ENCODE assay signal across 27 cellular contexts in genomic region chr13:95749545-95749944, GRCh38.
"Had no signal": no experiment of that assay in that cellular context is flagged by ENCODE, and none has a peak within 500 bp of the region (broad histone marks: within the 10 kb centered on the region; RNA-seq: fewer than 3 reads in every experiment).

No MANE protein-coding gene starts in this region.

- H3K27ac Mint-ChIP-seq: activated B cell treated with CpG ODN at 0.5 μM for 24 hours; activated CD4-positive, alpha-beta T cell treated with anti-CD3 and anti-CD28 coated beads, Interleukin-2, amount 10 ng/mL, durations not matched to agents 24 days and 14 days; activated CD8-positive, alpha-beta memory T cell treated with anti-CD3 and anti-CD28 coated beads, Interleukin-2, amount 10 ng/mL, durations not matched to agents 7 days and 5 days; activated naive CD4-positive, alpha-beta T cell treated with anti-CD3 and anti-CD28 coated beads, Interleukin-2, amount 50 U/mL, for 72 hours; activated naive CD8-positive, alpha-beta T cell treated with anti-CD3 and anti-CD28 coated beads, Interleukin-2, amount 50 U/mL, for 24 hours; activated T-cell treated with anti-CD3 and anti-CD28 coated beads, Interleukin-2, amount 50 U/mL, for 24 hours; activated T-helper 1 cell treated with anti-CD3 and anti-CD28 coated beads, Interleukin-12 subunit alpha, Interleukin-12 subunit beta, Interleukin-2, Interleukin-4 antibody, amounts not matched to agents 30 ng/mL and 10 ng/mL and 1 ng/mL, durations not matched to agents 14 hours and 24 hours and 36 hours; T-helper 17 cell had no signal

- H3K36me3 ChIP-seq: ascending aorta had no signal

- FAIRE-seq: bronchial epithelial cell, K562, RCC 7860 had no signal

- H3K4me3 Mint-ChIP-seq: activated B cell treated with CpG ODN at 0.5 μM for 24 hours; activated CD4-positive, alpha-beta T cell treated with anti-CD3 and anti-CD28 coated beads, Interleukin-2, amount 10 ng/mL, durations not matched to agents 24 days and 14 days; activated CD8-positive, alpha-beta memory T cell treated with anti-CD3 and anti-CD28 coated beads, Interleukin-2, amount 10 ng/mL, durations not matched to agents 7 days and 5 days; activated naive CD8-positive, alpha-beta T cell treated with anti-CD3 and anti-CD28 coated beads, Interleukin-2, amount 50 U/mL, for 24 hours; activated T-cell treated with anti-CD3 and anti-CD28 coated beads, Interleukin-2, amount 50 U/mL, for 24 hours; activated T-helper 1 cell treated with anti-CD3 and anti-CD28 coated beads, Interleukin-12 subunit alpha, Interleukin-12 subunit beta, Interleukin-2, Interleukin-4 antibody, amounts not matched to agents 30 ng/mL and 10 ng/mL and 1 ng/mL, durations not matched to agents 14 hours and 24 hours and 36 hours; T-helper 17 cell had no signal

- ATAC-seq: activated CD8-positive, alpha-beta memory T cell treated with anti-CD3 and anti-CD28 coated beads, Interleukin-2, amount 10 ng/mL, durations not matched to agents 7 days and 5 days; activated naive CD4-positive, alpha-beta T cell treated with anti-CD3 and anti-CD28 coated beads, Interleukin-2, amount 50 U/mL, for 72 hours; activated naive CD8-positive, alpha-beta T cell treated with anti-CD3 and anti-CD28 coated beads, Interleukin-2, amount 50 U/mL, for 24 hours; body of pancreas; K562; PC-3; T-helper 17 cell had no signal

- H3K9me3 Mint-ChIP-seq: activated B cell treated with CpG ODN at 0.5 μM for 24 hours; activated T-cell treated with anti-CD3 and anti-CD28 coated beads, Interleukin-2, amount 50 U/mL, for 24 hours; activated T-helper 1 cell treated with anti-CD3 and anti-CD28 coated beads, Interleukin-12 subunit alpha, Interleukin-12 subunit beta, Interleukin-2, Interleukin-4 antibody, amounts not matched to agents 30 ng/mL and 10 ng/mL and 1 ng/mL, durations not matched to agents 14 hours and 24 hours and 36 hours had no signal

- H3K27ac ChIP-seq: ascending aorta, body of pancreas had no signal

- H3K4me1 Mint-ChIP-seq: activated B cell treated with CpG ODN at 0.5 μM for 24 hours; activated CD4-positive, alpha-beta T cell treated with anti-CD3 and anti-CD28 coated beads, Interleukin-2, amount 10 ng/mL, durations not matched to agents 24 days and 14 days; activated CD8-positive, alpha-beta memory T cell treated with anti-CD3 and anti-CD28 coated beads, Interleukin-2, amount 10 ng/mL, durations not matched to agents 7 days and 5 days had no signal

- DNase-seq: activated B cell treated with CpG ODN at 0.5 μM for 24 hours; activated CD4-positive, alpha-beta T cell treated with anti-CD3 and anti-CD28 coated beads for 1 hour; activated CD4-positive, alpha-beta T cell treated with anti-CD3 and anti-CD28 coated beads, Interleukin-2, amount 10 ng/mL, durations not matched to agents 24 days and 14 days; activated CD4-positive, alpha-beta T cell treated with anti-CD3 and anti-CD28 coated beads, Interleukin-2, amount 50 U/mL, for 48 hours; activated CD8-positive, alpha-beta memory T cell treated with anti-CD3 and anti-CD28 coated beads, Interleukin-2, amount 10 ng/mL, durations not matched to agents 7 days and 5 days; activated effector memory CD4-positive, alpha-beta T cell treated with anti-CD3 and anti-CD28 coated beads, Interleukin-2, amount 50 U/mL, for 16 hours; activated naive CD4-positive, alpha-beta T cell treated with Interleukin-2 at 50 U/mL for 16 hours; activated naive CD8-positive, alpha-beta T cell treated with anti-CD3 and anti-CD28 coated beads, Interleukin-2, amount 50 U/mL, for 24 hours; activated T-cell treated with anti-CD3 and anti-CD28 coated beads, Interleukin-2, amount 50 U/mL, for 24 hours; amniotic stem cell; body of pancreas; central memory CD4-positive, alpha-beta T cell; Karpas-422; NCI-H1048; NCI-H1694; NCI-H2029; NCI-H446; PC-3; SIG-M5; T-helper 17 cell; T-helper 9 cell had no signal

- H3K4me1 ChIP-seq: ascending aorta had no signal

- H3K4me3 ChIP-seq: ascending aorta, body of pancreas, K562 had no signal

- H3K27me3 ChIP-seq: ascending aorta, body of pancreas had no signal

- H3K9me3 ChIP-seq: ascending aorta, body of pancreas had no signal

- H3K27me3 Mint-ChIP-seq: activated B cell treated with CpG ODN at 0.5 μM for 24 hours; activated CD4-positive, alpha-beta T cell treated with anti-CD3 and anti-CD28 coated beads, Interleukin-2, amount 10 ng/mL, durations not matched to agents 24 days and 14 days; activated CD8-positive, alpha-beta memory T cell treated with anti-CD3 and anti-CD28 coated beads, Interleukin-2, amount 10 ng/mL, durations not matched to agents 7 days and 5 days; activated naive CD8-positive, alpha-beta T cell treated with anti-CD3 and anti-CD28 coated beads, Interleukin-2, amount 50 U/mL, for 24 hours; activated T-cell treated with anti-CD3 and anti-CD28 coated beads, Interleukin-2, amount 50 U/mL, for 24 hours; T-helper 17 cell had no signal
